In the genomic region with DNA sequence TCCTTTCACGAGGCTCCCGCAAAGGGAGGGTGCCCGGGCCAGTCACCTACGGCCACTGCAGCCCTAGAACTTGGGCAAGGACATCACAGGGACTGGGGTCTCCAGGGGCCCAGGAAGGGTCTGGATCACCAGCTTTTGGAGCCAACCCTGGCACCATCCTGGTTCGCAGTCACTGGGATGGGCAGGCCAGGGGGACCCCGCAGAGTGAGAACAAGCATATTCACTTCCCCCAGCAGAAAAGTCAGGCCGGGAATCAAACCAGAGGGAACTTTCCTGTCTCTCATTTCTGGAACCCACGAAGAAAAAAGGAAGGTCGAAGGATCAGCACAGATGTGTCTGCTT, we compare ENCODE assay signal across 10 cellular contexts. TPM values are rescaled to one million over a fixed set of nuclear protein-coding genes. Genes with fewer than 3 reads are reported as not detected.
DNase-seq lines count a peak whose midpoint lies in the region; ATAC-seq and TF ChIP-seq lines count a peak whose summit lies in the region.
"Had no signal": no experiment of that assay in that cellular context is flagged by ENCODE, and none has a peak within 500 bp of the region (broad histone marks: within the 10 kb centered on the region; RNA-seq: fewer than 3 reads in every experiment).

No MANE protein-coding gene starts in this region.

- WGBS in esophagus, 2 donors: 75 to 76% methylated on average over 9 of the region's 9 CpGs

- H3K9me2 ChIP-seq in DOHH2 (replicated peaks; ENCODE audit: control insufficient read depth, low read length): no peaks in the 10 kb centered on the region

- H3K79me2 ChIP-seq in DOHH2 (ENCODE audit: control insufficient read depth, low read length): no peaks in the 10 kb centered on the region

- peak overlapping the region; percentile 73 for H3K4me3 ChIP-seq in DOHH2 (ENCODE audit: low read length)
- H3K4me3 ChIP-seq in SJSA1: no peak overlapping the region
- H3K4me3 ChIP-seq in esophagus (ENCODE audit: low read depth in 1 of 2, low read length in 2 of 2): no peak overlapping the region
- peak overlapping the region; percentile 31 for H3K4me3 ChIP-seq in rectal smooth muscle tissue (ENCODE audit: low read length)

- no peaks in the 10 kb centered on the region for H3K36me3 ChIP-seq in DOHH2 (ENCODE audit: control insufficient read depth, low read length)
- peaks cover 75% of the 10 kb centered on the region for H3K36me3 ChIP-seq in SJSA1
- H3K36me3 ChIP-seq in esophagus (ENCODE audit: control insufficient read depth in 2 of 2, insufficient read depth in 2 of 2, low read length in 1 of 2): no peaks in the 10 kb centered on the region
- H3K36me3 ChIP-seq in rectal smooth muscle tissue (ENCODE audit: control insufficient read depth, insufficient read depth, low read length): peaks cover 5% of the 10 kb centered on the region

- H3K9ac ChIP-seq in rectal smooth muscle tissue (ENCODE audit: low read length): no peak overlapping the region

- no peaks in the 10 kb centered on the region for H3K9me3 ChIP-seq in DOHH2 (ENCODE audit: control insufficient read depth, insufficient read depth, low read length)
- H3K9me3 ChIP-seq in SJSA1 (replicated peaks): no peaks in the 10 kb centered on the region
- H3K9me3 ChIP-seq in esophagus (ENCODE audit: control insufficient read depth in 2 of 2, insufficient read depth in 1 of 2, low read depth in 1 of 2, low read length in 1 of 2): no peaks in the 10 kb centered on the region

- ATAC-seq in HG03097 (IDR thresholded peaks at IDR 0.05; ENCODE audit: low FRiP score, unreplicated experiment) (no peak), GM18868 (IDR thresholded peaks at IDR 0.05; ENCODE audit: unreplicated experiment) (no peak)
- ATAC-seq: PC-3 had no signal

- H4K20me1 ChIP-seq in DOHH2 (ENCODE audit: control insufficient read depth, insufficient read depth, low read depth, low read length): no peaks in the 10 kb centered on the region

- H3K4me2 ChIP-seq in DOHH2 (ENCODE audit: low read length): peak overlapping the region; percentile 98

- H3K27ac ChIP-seq in DOHH2 (ENCODE audit: low read depth, low read length) (0 out of 2 replicates have a peak overlapping the region, but pooled peaks have one; percentile 71), SJSA1 (peak overlapping the region; percentile 57; the same call in 1 of the 2 replicates), esophagus (ENCODE audit: low read depth in 2 of 2, low read length in 1 of 2) (peak overlapping the region; percentile 44 to 65), rectal smooth muscle tissue (ENCODE audit: low read depth, low read length) (peak overlapping the region; percentile 70)

- peaks cover 6% of the 10 kb centered on the region for H3F3A ChIP-seq in DOHH2 (ENCODE audit: control insufficient read depth, insufficient read depth)

- peaks cover 70% of the 10 kb centered on the region for H3K4me1 ChIP-seq in DOHH2 (ENCODE audit: control insufficient read depth, low read length)
- peaks cover 96% of the 10 kb centered on the region for H3K4me1 ChIP-seq in SJSA1 (replicated peaks)
- H3K4me1 ChIP-seq in esophagus (ENCODE audit: control insufficient read depth in 2 of 2, insufficient read depth in 2 of 2, low read length in 1 of 2): peaks cover 15 to 45% of the 10 kb centered on the region in 2 donors
- peaks cover 65% of the 10 kb centered on the region for H3K4me1 ChIP-seq in rectal smooth muscle tissue (ENCODE audit: control insufficient read depth, insufficient read depth, low read length)

- DNase-seq in SJSA1 (ENCODE audit: low read depth in 1 of 2, low spot score in 2 of 2): no peak
- no peak for DNase-seq in SIG-M5 treated with dmso at 0.1 percent for 504 hours (lab: John Stamatoyannopoulos, UW; ENCODE audit: unreplicated experiment)
- DNase-seq in GDM1 (lab: John Stamatoyannopoulos, UW): no peak
- DNase-seq: GOT3, PC-3 had no signal

- peaks cover 8% of the 10 kb centered on the region; the same call in 1 of the 2 replicates for H3K27me3 ChIP-seq in DOHH2 (ENCODE audit: control insufficient read depth, low read length)
- no peaks in the 10 kb centered on the region for H3K27me3 ChIP-seq in SJSA1 (replicated peaks)
- H3K27me3 ChIP-seq in esophagus (ENCODE audit: control insufficient read depth in 1 of 2, insufficient read depth in 2 of 2, low read length in 2 of 2): no peaks in the 10 kb centered on the region
- no peaks in the 10 kb centered on the region for H3K27me3 ChIP-seq in rectal smooth muscle tissue (ENCODE audit: control insufficient read depth, insufficient read depth, low read length)

- TF ChIP-seq CTCF in DOHH2 (IDR thresholded peaks at IDR 0.05; ENCODE audit: low read depth, low read length, poor library complexity, severe bottlenecking): no peak

RNA-seq across cellular contexts. Expression of a gene that starts 15.4 kb away (rescaled TPM):
- 52.2 and 64.5 TPM in 2 replicates for total RNA-seq in SJSA1 (2014; rRNA removed; shearing (Covaris generic))
- polyA plus RNA-seq in esophagus: 1 to 10 TPM; 3.5 to 4.4 TPM

Comparison
In these comparisons a context has a peak if more than half of its experiments do, and no peak if none do; other contexts are left out.
1. H3K4me3 ChIP-seq: peak in DOHH2 (single experiment) and rectal smooth muscle tissue (single experiment); none in SJSA1 (single experiment) and esophagus (0 of 2).
2. Peak in every context shown above with its lines, with median percentiles within 50 percentile points of each other: H3K27ac ChIP-seq.